In genomic region chr14:30525833-30526232, GRCh38 we compare ENCODE assay signal across 25 cellular contexts. TPM values are rescaled to one million over a fixed set of nuclear protein-coding genes. Genes with fewer than 3 reads are reported as not detected.
A peak's percentile ranks its signal among the peaks of the same experiment; 100 is the strongest.
DNase-seq lines count a peak whose midpoint lies in the region; ATAC-seq and TF ChIP-seq lines count a peak whose summit lies in the region.
"Had no signal": no experiment of that assay in that cellular context is flagged by ENCODE, and none has a peak within 500 bp of the region (broad histone marks: within the 10 kb centered on the region; RNA-seq: fewer than 3 reads in every experiment).

No MANE protein-coding gene starts in this region.

- H3K9me3 Mint-ChIP-seq in stimulated activated naive CD8-positive, alpha-beta T cell treated with anti-CD3 and anti-CD28 coated beads, Interleukin-15, amount 100 ng/mL, for 72 hours: peaks cover 0 to 6% of the 10 kb centered on the region in 2 donors

- H3K27me3 Mint-ChIP-seq in stimulated activated naive CD8-positive, alpha-beta T cell treated with anti-CD3 and anti-CD28 coated beads, Interleukin-15, amount 100 ng/mL, for 72 hours: no peaks in the 10 kb centered on the region
- H3K27me3 Mint-ChIP-seq: activated naive CD8-positive, alpha-beta T cell; IgD-negative memory B cell had no signal

- no peak overlapping the region for H3K4me3 Mint-ChIP-seq in stimulated activated naive CD8-positive, alpha-beta T cell treated with anti-CD3 and anti-CD28 coated beads, Interleukin-15, amount 100 ng/mL, for 72 hours
- H3K4me3 Mint-ChIP-seq: activated naive CD8-positive, alpha-beta T cell; IgD-negative memory B cell; nephron progenitor cell; T-helper 17 cell had no signal

- no peak overlapping the region for H3K4me3 ChIP-seq in fibroblast of villous mesenchyme (ENCODE audit: low read depth, low read length)
- H3K4me3 ChIP-seq: BLaER1, body of pancreas, esophagus squamous epithelium, heart right ventricle, MG63, SK-N-MC had no signal

- H3K4me1 Mint-ChIP-seq in stimulated activated naive CD8-positive, alpha-beta T cell treated with anti-CD3 and anti-CD28 coated beads, Interleukin-15, amount 100 ng/mL, for 72 hours: peaks cover 7% of the 10 kb centered on the region
- H3K4me1 Mint-ChIP-seq: nephron progenitor cell had no signal

- TF ChIP-seq CTCF in fibroblast of villous mesenchyme (IDR thresholded peaks at IDR 0.05; ENCODE audit: insufficient read depth, low read depth, low read length): no peak

- DNase-seq in H4 (ENCODE audit: low spot score): peak; percentile 14
- DNase-seq in amniotic epithelial cell (ENCODE audit: low read depth): peak; percentile 71
- peak; percentile 21 for DNase-seq in fibroblast of villous mesenchyme (ENCODE audit: low read depth)
- DNase-seq in NCI-H526 treated with DMSO at 0.1 percent for 48 hours (lab: John Stamatoyannopoulos, UW): no peak
- no peak for DNase-seq in stimulated activated naive CD8-positive, alpha-beta T cell treated with anti-CD3 and anti-CD28 coated beads, Interleukin-15, amount 100 ng/mL, for 72 hours
- DNase-seq in NAMALWA (ENCODE audit: low spot score): no peak
- DNase-seq: activated CD4-positive, alpha-beta T cell treated with anti-CD3 and anti-CD28 coated beads for 4 hours; body of pancreas; Caco-2; DND-41; esophagus squamous epithelium; heart right ventricle; MG63; midbrain; NCI-H1436; NCI-H524 treated with DMSO at 0.1 percent for 48 hours; nephron progenitor cell; T-helper 17 cell had no signal

- no peak overlapping the region for H3K27ac Mint-ChIP-seq in stimulated activated naive CD8-positive, alpha-beta T cell treated with anti-CD3 and anti-CD28 coated beads, Interleukin-15, amount 100 ng/mL, for 72 hours
- H3K27ac Mint-ChIP-seq: activated naive CD8-positive, alpha-beta T cell; nephron progenitor cell; T-helper 17 cell had no signal

- ATAC-seq in stimulated activated naive CD8-positive, alpha-beta T cell treated with anti-CD3 and anti-CD28 coated beads, Interleukin-15, amount 100 ng/mL, for 72 hours: no peak
- ATAC-seq in HG03159 (IDR thresholded peaks at IDR 0.05; ENCODE audit: unreplicated experiment): no peak
- ATAC-seq: body of pancreas, heart right ventricle, left lobe of liver, sciatic nerve, T-helper 17 cell had no signal

RNA-seq across cellular contexts. Expression of gene G2E3, which starts 33.1 kb away (rescaled TPM):
- 16.2 and 18.5 TPM in 2 replicates for total RNA-seq in H4 (2014; rRNA removed; shearing (Covaris generic))
- 13.9 and 38.4 TPM in 2 replicates for total RNA-seq in fibroblast of villous mesenchyme

Comparison
In these comparisons a context has a peak if more than half of its experiments do, and no peak if none do; other contexts are left out.
1. DNase-seq: peak in H4 (single experiment), amniotic epithelial cell (single experiment) and fibroblast of villous mesenchyme (single experiment); none in NCI-H526 treated with DMSO at 0.1 percent for 48 hours (single experiment), stimulated activated naive CD8-positive, alpha-beta T cell treated with anti-CD3 and anti-CD28 coated beads, Interleukin-15, amount 100 ng/mL, for 72 hours (0 of 2) and NAMALWA (single experiment).